Comparison of ENCODE assay signal across 1 cellular context in the genomic region with DNA sequence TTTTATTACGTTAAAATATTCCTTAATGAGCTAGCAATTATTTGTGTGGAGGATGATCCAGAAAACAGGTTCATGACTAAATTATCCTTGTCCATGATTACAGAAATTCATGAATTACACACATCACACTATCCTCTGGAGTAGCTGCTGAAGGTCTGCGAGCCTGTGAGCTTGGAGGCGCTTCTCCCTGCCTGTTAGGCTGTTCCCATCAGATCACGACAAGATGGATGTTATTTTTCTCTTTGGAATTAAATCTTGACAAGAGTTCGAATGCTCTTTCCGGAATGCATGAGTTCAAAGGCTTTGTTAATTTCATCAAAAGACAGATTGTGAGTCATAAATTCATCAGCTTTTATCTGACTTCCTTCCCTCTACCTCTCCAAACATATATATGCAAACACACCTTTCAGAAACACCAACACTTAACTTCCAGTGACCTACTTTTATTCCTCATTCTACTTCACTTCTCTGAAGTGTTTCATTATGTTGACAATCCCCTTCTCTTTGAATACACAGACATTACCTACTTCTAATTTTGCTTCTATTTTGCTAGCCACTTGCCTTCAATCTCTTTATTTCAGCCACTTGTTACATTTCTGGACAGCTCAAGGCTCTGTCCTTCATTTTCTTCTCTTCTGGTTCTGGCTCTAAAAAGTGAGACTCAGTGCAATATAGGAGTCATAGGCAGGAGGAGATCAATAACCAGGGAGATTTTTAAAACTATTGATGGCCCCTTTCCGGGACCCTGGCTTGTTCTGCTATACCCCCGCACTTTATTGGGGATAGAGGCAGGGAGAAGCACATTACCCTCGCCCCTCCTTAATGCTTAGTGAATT.
TF ChIP-seq lines count a peak whose summit lies in the region.

No MANE protein-coding gene starts in this region.

TF ChIP-seq in WTC11, 78 proteins besides CTCF, POLR2A, EP300 and RAD21:
- TF ChIP-seq, protein P1, sequence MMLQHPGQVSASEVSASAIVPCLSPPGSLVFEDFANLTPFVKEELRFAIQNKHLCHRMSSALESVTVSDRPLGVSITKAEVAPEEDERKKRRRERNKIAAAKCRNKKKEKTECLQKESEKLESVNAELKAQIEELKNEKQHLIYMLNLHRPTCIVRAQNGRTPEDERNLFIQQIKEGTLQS (CRISPR knock-in tag; conservative IDR thresholded peaks at IDR 0.05), result no peak
